ENCODE assay signal across 8 cellular contexts in the genomic region with DNA sequence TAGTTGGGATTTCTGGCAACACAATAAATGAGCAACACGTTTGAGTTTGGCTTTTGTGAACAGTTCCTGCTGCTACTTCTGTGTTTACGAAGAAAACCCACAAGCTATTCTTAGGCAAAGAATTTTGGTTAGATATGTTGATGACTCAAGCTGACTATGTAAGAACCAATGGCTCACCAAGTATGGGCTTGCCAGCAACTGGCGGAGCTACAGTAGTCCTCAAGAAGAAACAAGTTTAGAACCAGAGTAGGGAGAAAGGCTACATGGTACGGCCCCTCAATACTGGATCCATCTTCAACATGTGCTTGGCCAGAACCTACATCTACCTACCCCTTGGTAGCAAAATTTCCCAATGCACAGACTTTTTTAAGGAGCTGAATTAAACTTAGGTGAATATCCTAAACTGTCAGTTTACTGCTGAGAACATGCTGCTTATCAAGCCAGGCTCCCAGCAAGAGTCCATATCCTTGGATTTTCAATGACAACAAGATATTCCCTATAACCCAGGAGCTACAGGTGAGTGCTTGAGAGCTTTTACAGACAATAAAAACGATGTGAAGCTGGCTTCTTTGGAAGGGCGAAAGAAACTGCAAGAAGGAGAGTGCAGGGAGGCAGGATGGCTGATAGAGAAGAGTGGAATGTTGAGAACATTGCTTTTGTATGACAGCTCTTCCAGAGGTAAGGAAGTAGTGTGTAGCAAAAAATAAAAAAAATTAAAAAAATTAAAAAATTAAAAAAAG.
DNase-seq lines count a peak whose midpoint lies in the region; ATAC-seq, FAIRE-seq and TF ChIP-seq lines count a peak whose summit lies in the region.

No MANE protein-coding gene starts in this region.

- no peak for TF ChIP-seq POLR2A in HCT116 (IDR thresholded peaks at IDR 0.05; ENCODE audit: borderline replicate concordance, extremely low read depth, insufficient read depth, insufficient read length)
- TF ChIP-seq POLR2A in endothelial cell of umbilical vein (IDR thresholded peaks at IDR 0.05; ENCODE audit: low read depth, low read length) = no peak

- TF ChIP-seq CTCF in GM13977 (IDR thresholded peaks at IDR 0.05; ENCODE audit: extremely low read depth, insufficient read depth, missing control alignments) = no peak
- no peak for TF ChIP-seq CTCF in HCT116 (IDR thresholded peaks at IDR 0.05 in 2 of 3, conservative IDR thresholded peaks at IDR 0.05 in 1 of 3; ENCODE audit: borderline replicate concordance in 1 of 3, insufficient read depth in 1 of 3, low read depth in 2 of 3, low read length in 2 of 3)
- no peak for TF ChIP-seq CTCF in endothelial cell of umbilical vein (IDR thresholded peaks at IDR 0.05; ENCODE audit: extremely low read depth in 1 of 2, insufficient read depth in 1 of 2, low read depth in 1 of 2, low read length in 2 of 2)
- TF ChIP-seq CTCF in omental fat pad (IDR thresholded peaks at IDR 0.05) = no peak

- H3K4me2 ChIP-seq in HCT116 (ENCODE audit: low read length) (peak overlapping the region; percentile 43), endothelial cell of umbilical vein (ENCODE audit: insufficient read depth, low read length) (peak overlapping the region; percentile 17)

- H3K27ac ChIP-seq in HCT116 (ENCODE audit: low read depth, low read length) (no peak overlapping the region), endothelial cell of umbilical vein (ENCODE audit: insufficient read depth, low read depth, low read length) (peak overlapping the region; percentile 23)

- H3K4me1 ChIP-seq in HCT116 (ENCODE audit: control insufficient read depth in 1 of 2, insufficient read depth in 2 of 2, low read length in 2 of 2) (peaks cover 7 to 29% of the 10 kb centered on the region in 2 experiments; a peak in 3 of 4 replicates), endothelial cell of umbilical vein (ENCODE audit: control insufficient read depth, extremely low read depth, insufficient read depth, low read length) (peaks cover 24% of the 10 kb centered on the region)

- POLR2A ChIA-PET in HCT116 (lab: Charles Lee) = no interaction called here
- POLR2A ChIA-PET in endothelial cell of umbilical vein (lab: Charles Lee) = no interaction called here

- no peaks in the 10 kb centered on the region for H3K27me3 ChIP-seq in HCT116 (ENCODE audit: insufficient read depth, low read length)
- no peaks in the 10 kb centered on the region for H3K27me3 ChIP-seq in endothelial cell of umbilical vein (ENCODE audit: control insufficient read depth in 2 of 2, insufficient read depth in 2 of 2, low read length in 2 of 2)

- ATAC-seq in HCT116 (peak; percentile 77; the same call in 1 of the 2 replicates), omental fat pad (ENCODE audit: low FRiP score) (peak; percentile 80)

- H3K36me3 ChIP-seq in HCT116 (ENCODE audit: control insufficient read depth in 1 of 2, insufficient read depth in 2 of 2, low read length in 2 of 2) (no peaks in the 10 kb centered on the region), endothelial cell of umbilical vein (ENCODE audit: control insufficient read depth in 2 of 2, extremely low read depth in 1 of 2, insufficient read depth in 2 of 2, low read length in 2 of 2) (no peaks in the 10 kb centered on the region)

- H2AFZ ChIP-seq in HCT116 (ENCODE audit: low read depth, low read length, poor library complexity, severe bottlenecking) = no peak overlapping the region
- H2AFZ ChIP-seq in endothelial cell of umbilical vein (ENCODE audit: low read depth, low read length) = no peak overlapping the region

- no peaks in the 10 kb centered on the region for H3K9me2 ChIP-seq in HCT116 (ENCODE audit: insufficient read depth)

- H4K20me1 ChIP-seq in HCT116 (ENCODE audit: insufficient read depth) (no peaks in the 10 kb centered on the region), endothelial cell of umbilical vein (replicated peaks; ENCODE audit: control insufficient read depth, extremely low read depth, insufficient read depth, low read length) (no peaks in the 10 kb centered on the region)

- TF ChIP-seq RAD21 in HCT116 (IDR thresholded peaks at IDR 0.05; ENCODE audit: low read depth) = no peak

- DNase-seq in GM13977 (ENCODE audit: low spot score) (peak; percentile 53), HCT116 (ENCODE audit: low read depth, low spot score) (peak; percentile 41), NOMO-1 (lab: John Stamatoyannopoulos, UW; ENCODE audit: unreplicated experiment in 2 of 2) (peak; percentile 78 to 92), endothelial cell of umbilical vein (ENCODE audit: low read depth, low spot score) (peak; percentile 74), omental fat pad (ENCODE audit: low spot score) (no peak), cerebellar nuclear complex (lab: John Stamatoyannopoulos, UW) (no peak), NCI-H774 (lab: John Stamatoyannopoulos, UW) (no peak), NCI-H510A (lab: John Stamatoyannopoulos, UW) (no peak)

- peak; percentile 98 for FAIRE-seq in endothelial cell of umbilical vein (lab: Jason Lieb, UNC)

- no peaks in the 10 kb centered on the region for H3K79me2 ChIP-seq in HCT116 (ENCODE audit: insufficient read depth, low read length)
- H3K79me2 ChIP-seq in endothelial cell of umbilical vein (ENCODE audit: control insufficient read depth, insufficient read depth, low read length) = no peaks in the 10 kb centered on the region

- no TSS peak for BruUV-seq in HCT116 (replicated peaks; lab: Mats Ljungman, UMichigan)
- no TSS peak for BruUV-seq in endothelial cell of umbilical vein (replicated peaks; lab: Mats Ljungman, UMichigan)

- no peaks in the 10 kb centered on the region for H3K9me3 ChIP-seq in HCT116 (ENCODE audit: control insufficient read depth in 1 of 2, insufficient read depth in 1 of 2, low read depth in 1 of 2, low read length in 2 of 2)
- H3K9me3 ChIP-seq in endothelial cell of umbilical vein (replicated peaks; ENCODE audit: control insufficient read depth, insufficient read depth, low read length) = no peaks in the 10 kb centered on the region

- H3K9me1 ChIP-seq in endothelial cell of umbilical vein (replicated peaks; ENCODE audit: control insufficient read depth, extremely low read depth, insufficient read depth, low read length) = no peaks in the 10 kb centered on the region

- dilution Hi-C loops in endothelial cell of umbilical vein (cut with MboI; ENCODE audit: extremely low pct_ligation_motif_present, low sequenced_read_pairs) = no loop called here

- intact Hi-C loops in HCT116 (cut with micrococcal nuclease) (no loop called here), endothelial cell of umbilical vein (cut with micrococcal nuclease) (loop anchor here (2.0 kb wide), 1 partner anchor 93 kb away; no protein-coding TSS in a partner anchor)

- in situ Hi-C loops in GM13977 (cut with MboI; ENCODE audit: low pct_unique_long_range_greater_than_20kb, low sequenced_read_pairs, unreplicated experiment) = no loop called here

- RAD21 ChIA-PET in HCT116 (lab: Charles Lee; ENCODE audit: low non-redundant PET in 1 of 2, low total read pairs in 2 of 2, uncharacterized antibody in 2 of 2, unreplicated experiment in 2 of 2) = no interaction called here

- CTCF ChIA-PET in HCT116 (lab: Charles Lee) = interaction anchor here (1.2 to 1.3 kb wide), 2 partner anchors 8 to 13 kb away, joined by 3 to 4 read pairs; no protein-coding TSS in a partner anchor
- CTCF ChIA-PET in endothelial cell of umbilical vein (lab: Charles Lee) = interaction anchor here (0.7 to 2.3 kb wide), 11 partner anchors 8 to 299 kb away, joined by 3 to 17 read pairs (median 4); no protein-coding TSS in a partner anchor

- H3K4me3 ChIP-seq in HCT116 (replicated peaks in 1 of 2; ENCODE audit: low read depth in 1 of 2, low read length in 2 of 2) (peak overlapping the region in 1 of 2 experiments; percentile 3; a peak in 1 of 4 replicates), endothelial cell of umbilical vein (replicated peaks in 1 of 3; ENCODE audit: insufficient read depth in 1 of 3, low read depth in 1 of 3, low read length in 3 of 3) (no peak overlapping the region)

- no peak overlapping the region for H3K9ac ChIP-seq in HCT116 (ENCODE audit: low read length)
- H3K9ac ChIP-seq in endothelial cell of umbilical vein (replicated peaks; ENCODE audit: extremely low read depth, insufficient read depth, low read length) = no peak overlapping the region

TF ChIP-seq in HCT116, 20 proteins besides CTCF, POLR2A, EP300 and RAD21 (continues in another document):
- 0 out of 2 replicates have a peak, but pooled peaks have one; percentile 24 for TF ChIP-seq SIN3A (IDR thresholded peaks at IDR 0.05; ENCODE audit: low read depth)
- TF ChIP-seq, protein P1, sequence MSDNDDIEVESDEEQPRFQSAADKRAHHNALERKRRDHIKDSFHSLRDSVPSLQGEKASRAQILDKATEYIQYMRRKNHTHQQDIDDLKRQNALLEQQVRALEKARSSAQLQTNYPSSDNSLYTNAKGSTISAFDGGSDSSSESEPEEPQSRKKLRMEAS (IDR thresholded peaks at IDR 0.05) = no peak

TF ChIP-seq in endothelial cell of umbilical vein, 7 proteins besides CTCF, POLR2A, EP300 and RAD21:
- TF ChIP-seq, protein P1 (IDR thresholded peaks at IDR 0.05; ENCODE audit: insufficient read depth, insufficient read length) = no peak
- TF ChIP-seq JUN (IDR thresholded peaks at IDR 0.05; ENCODE audit: borderline replicate concordance, insufficient read depth, insufficient read length, low read depth) = peak; percentile 46
- no peak for TF ChIP-seq POLR2AphosphoS5 (IDR thresholded peaks at IDR 0.05; ENCODE audit: insufficient read depth, low read depth, low read length)
- no peak for TF ChIP-seq EZH2 (IDR thresholded peaks at IDR 0.05; ENCODE audit: borderline replicate concordance, low read depth, low read length, severe bottlenecking)
- no peak for TF ChIP-seq GATA2 (IDR thresholded peaks at IDR 0.05; ENCODE audit: insufficient read depth, insufficient read length, low read depth, low read length)
- peak; percentile 66 for TF ChIP-seq FOS (IDR thresholded peaks at IDR 0.05; ENCODE audit: borderline replicate concordance, insufficient read depth, low read length)
- no peak for TF ChIP-seq MYC (IDR thresholded peaks at IDR 0.05; ENCODE audit: low read depth, low read length)

Comparison
In these comparisons a context has a peak if more than half of its experiments do, and no peak if none do; other contexts are left out.
1. DNase-seq: peak in GM13977 (single experiment), HCT116 (single experiment), NOMO-1 (2 of 2) and endothelial cell of umbilical vein (single experiment); none in omental fat pad (single experiment), cerebellar nuclear complex (0 of 2), NCI-H774 (single experiment) and NCI-H510A (single experiment).